In genomic region chr11:104823638-104824037, GRCh38 we compare ENCODE assay signal across 28 cellular contexts.
DNase-seq lines count a peak whose midpoint lies in the region; ATAC-seq, FAIRE-seq and TF ChIP-seq lines count a peak whose summit lies in the region.
"Had no signal": no experiment of that assay in that cellular context is flagged by ENCODE, and none has a peak within 500 bp of the region (broad histone marks: within the 10 kb centered on the region; RNA-seq: fewer than 3 reads in every experiment).

No MANE protein-coding gene starts in this region.

- H2AFZ ChIP-seq in HepG2 (ENCODE audit: low read length) (no peak overlapping the region), OCI-LY3 (ENCODE audit: low read depth, low read length) (no peak overlapping the region)

- intact Hi-C loops in HepG2 (cut with micrococcal nuclease; ENCODE audit: unreplicated experiment) = no loop called here
- intact Hi-C loops in right lobe of liver (cut with DNase I) = no loop called here

- H3K27ac ChIP-seq in HepG2 (ENCODE audit: extremely low read length, insufficient read depth, low read length) = no peak overlapping the region
- H3K27ac ChIP-seq in right lobe of liver = no peak overlapping the region
- H3K27ac ChIP-seq in OCI-LY3 (ENCODE audit: low read length) = no peak overlapping the region
- H3K27ac ChIP-seq: A549, body of pancreas, esophagus squamous epithelium, gastroesophageal sphincter, lower lobe of right lung, Peyer's patch, right atrium auricular region, SJCRH30, tibial artery had no signal

- H3K4me3 Mint-ChIP-seq in activated T-helper 17 cell treated with anti-CD3 and anti-CD28 coated beads, Interleukin-2, amount 50 U/mL, for 72 hours = no peak overlapping the region
- H3K4me3 Mint-ChIP-seq: activated CD4-positive, alpha-beta T cell treated with anti-CD3 and anti-CD28 coated beads, Interleukin-2, amount 10 ng/mL, durations not matched to agents 7 days and 5 days; IgD-negative memory B cell; stimulated activated naive CD8-positive, alpha-beta T cell treated with anti-CD3 and anti-CD28 coated beads, Interleukin-15, Interleukin-2, amounts not matched to agents 100 ng/mL and 50 ng/mL, for 24 hours; T-helper 1 cell treated with Interleukin-12 subunit alpha and Interleukin-12 subunit beta and Interleukin-4 antibody, amounts not matched to agents 30 μg/mL and 1 μg/mL, for 36 hours had no signal

- no peak overlapping the region for H3K4me3 ChIP-seq in HepG2 (replicated peaks in 1 of 3; ENCODE audit: insufficient read depth in 1 of 3, low read depth in 2 of 3, low read length in 3 of 3)
- no peak overlapping the region for H3K4me3 ChIP-seq in right lobe of liver
- no peak overlapping the region for H3K4me3 ChIP-seq in OCI-LY3 (ENCODE audit: low read length)
- H3K4me3 ChIP-seq: A549, body of pancreas, esophagus squamous epithelium, gastroesophageal sphincter, lower lobe of right lung, Peyer's patch, right atrium auricular region, SJCRH30, tibial artery had no signal

- H4K20me1 ChIP-seq in HepG2 (ENCODE audit: insufficient read depth, low read length) = no peaks in the 10 kb centered on the region
- H4K20me1 ChIP-seq in OCI-LY3 (ENCODE audit: insufficient read depth, low read length) = no peaks in the 10 kb centered on the region

- BruUV-seq in HepG2 (replicated peaks; lab: Mats Ljungman, UMichigan) = no TSS peak

- no peak for FAIRE-seq in HepG2 (lab: Jason Lieb, UNC)
- FAIRE-seq: A549 had no signal

- in situ Hi-C loops in HepG2 (cut with HindIII; ENCODE audit: extremely low pct_ligation_motif_present, low pct_unique_long_range_greater_than_20kb) = no loop called here

- H3K9ac ChIP-seq in HepG2 (ENCODE audit: insufficient read depth, low read depth, low read length) (no peak overlapping the region), OCI-LY3 (ENCODE audit: low read length) (no peak overlapping the region)

- no peak for ATAC-seq in HepG2
- ATAC-seq in right lobe of liver = no peak
- ATAC-seq in activated T-helper 17 cell treated with anti-CD3 and anti-CD28 coated beads, Interleukin-2, amount 50 U/mL, for 72 hours (replicated peaks) = no peak
- no peak for ATAC-seq in HG02588 (IDR thresholded peaks at IDR 0.05; ENCODE audit: unreplicated experiment)
- no peak for ATAC-seq in GM21367 (IDR thresholded peaks at IDR 0.05; ENCODE audit: unreplicated experiment)
- ATAC-seq: A549, body of pancreas, gastroesophageal sphincter, lower lobe of right lung had no signal

- TF ChIP-seq EP300 in HepG2 (IDR thresholded peaks at IDR 0.05; ENCODE audit: low read depth in 2 of 2, low read length in 2 of 2) = no peak
- no peak for TF ChIP-seq EP300 in HepG2 (CRISPR knock-in tag; IDR thresholded peaks at IDR 0.05; ENCODE audit: borderline replicate concordance)

- no peak for TF ChIP-seq POLR2A in HepG2 (IDR thresholded peaks at IDR 0.05; ENCODE audit: insufficient read depth in 1 of 2, low read depth in 2 of 2, low read length in 2 of 2)
- no peak for TF ChIP-seq POLR2A in right lobe of liver (IDR thresholded peaks at IDR 0.05)

- CTCF ChIA-PET in HepG2 (lab: Yijun Ruan, JAX; ENCODE audit: low intra/inter-chr PET ratio, low total read pairs) = no interaction called here

- no peaks in the 10 kb centered on the region for H3K27me3 Mint-ChIP-seq in activated T-helper 17 cell treated with anti-CD3 and anti-CD28 coated beads, Interleukin-2, amount 50 U/mL, for 72 hours
- H3K27me3 Mint-ChIP-seq: activated CD4-positive, alpha-beta T cell treated with anti-CD3 and anti-CD28 coated beads, Interleukin-2, amount 10 ng/mL, durations not matched to agents 7 days and 5 days; IgD-negative memory B cell; stimulated activated naive CD8-positive, alpha-beta T cell treated with anti-CD3 and anti-CD28 coated beads, Interleukin-15, Interleukin-2, amounts not matched to agents 100 ng/mL and 50 ng/mL, for 24 hours had no signal

- no peaks in the 10 kb centered on the region for H3K9me3 Mint-ChIP-seq in activated T-helper 17 cell treated with anti-CD3 and anti-CD28 coated beads, Interleukin-2, amount 50 U/mL, for 72 hours
- H3K9me3 Mint-ChIP-seq: activated CD4-positive, alpha-beta T cell treated with anti-CD3 and anti-CD28 coated beads, Interleukin-2, amount 10 ng/mL, durations not matched to agents 7 days and 5 days; IgD-negative memory B cell; stimulated activated naive CD8-positive, alpha-beta T cell treated with anti-CD3 and anti-CD28 coated beads, Interleukin-15, Interleukin-2, amounts not matched to agents 100 ng/mL and 50 ng/mL, for 24 hours; T-helper 1 cell treated with Interleukin-12 subunit alpha and Interleukin-12 subunit beta and Interleukin-4 antibody, amounts not matched to agents 30 μg/mL and 1 μg/mL, for 36 hours had no signal

- H3K79me2 ChIP-seq in HepG2 (ENCODE audit: insufficient read depth, low read length) (no peaks in the 10 kb centered on the region), OCI-LY3 (ENCODE audit: low read length) (no peaks in the 10 kb centered on the region)

- H3K27ac Mint-ChIP-seq in activated T-helper 17 cell treated with anti-CD3 and anti-CD28 coated beads, Interleukin-2, amount 50 U/mL, for 72 hours = no peak overlapping the region
- H3K27ac Mint-ChIP-seq: activated CD4-positive, alpha-beta T cell treated with anti-CD3 and anti-CD28 coated beads, Interleukin-2, amount 10 ng/mL, durations not matched to agents 7 days and 5 days; IgD-negative memory B cell; stimulated activated naive CD8-positive, alpha-beta T cell treated with anti-CD3 and anti-CD28 coated beads, Interleukin-15, Interleukin-2, amounts not matched to agents 100 ng/mL and 50 ng/mL, for 24 hours; T-helper 1 cell treated with Interleukin-12 subunit alpha and Interleukin-12 subunit beta and Interleukin-4 antibody, amounts not matched to agents 30 μg/mL and 1 μg/mL, for 36 hours had no signal

- DNase-seq in HepG2 (ENCODE audit: low spot score) (no peak), right lobe of liver (no peak), globus pallidus (ENCODE audit: low spot score) (peak; percentile 44), OCI-M1 (lab: John Stamatoyannopoulos, UW) (no peak)
- DNase-seq: activated CD4-positive, alpha-beta T cell treated with anti-CD3 and anti-CD28 coated beads, Interleukin-2, amount 10 ng/mL, durations not matched to agents 7 days and 5 days; activated effector memory CD4-positive, alpha-beta T cell treated with Interleukin-2 at 50 U/mL for 16 hours; body of pancreas; Caco-2; esophagus squamous epithelium; kidney; lower lobe of right lung; MV-4-11; NCI-H1694 treated with DMSO at 0.1 percent for 48 hours; Peyer's patch; SJCRH30; stimulated activated CD4-positive, alpha-beta T cell treated with anti-CD3 and anti-CD28 coated beads, Interleukin-12 subunit alpha, Interleukin-12 subunit beta, amount 100 ng/mL, for 4 hours; stimulated activated CD4-positive, alpha-beta T cell treated with anti-CD3 and anti-CD28 coated beads, Interleukin-4, amount 100 ng/mL, for 4 hours; tibial artery had no signal

- no peaks in the 10 kb centered on the region for H3K36me3 Mint-ChIP-seq in activated T-helper 17 cell treated with anti-CD3 and anti-CD28 coated beads, Interleukin-2, amount 50 U/mL, for 72 hours (ENCODE audit: low read depth)

- H3K36me3 ChIP-seq in HepG2 (replicated peaks in 1 of 2; ENCODE audit: control insufficient read depth in 1 of 2, insufficient read depth in 2 of 2, low read length in 2 of 2) (no peaks in the 10 kb centered on the region), right lobe of liver (no peaks in the 10 kb centered on the region), OCI-LY3 (replicated peaks; ENCODE audit: low read depth, low read length) (no peaks in the 10 kb centered on the region)
- H3K36me3 ChIP-seq: esophagus squamous epithelium, gastroesophageal sphincter, lower lobe of right lung, Peyer's patch, right atrium auricular region, SJCRH30, tibial artery had no signal

- WGBS in HepG2 (ENCODE audit: low lambda C conversion rate) = 4% methylated on average over 1 of the region's 1 CpG
- WGBS in right lobe of liver (ENCODE audit: insufficient coverage, low coverage, low lambda C conversion rate, missing lambda C conversion rate) = 80% methylated on average over 1 of the region's 1 CpG

- no peak for TF ChIP-seq RAD21 in HepG2 (CRISPR knock-in tag; IDR thresholded peaks at IDR 0.05)

- POLR2A ChIA-PET in HepG2 (lab: Yijun Ruan, JAX) = no interaction called here

- H3K4me2 ChIP-seq in HepG2 (ENCODE audit: low read depth, low read length) (no peak overlapping the region), OCI-LY3 (ENCODE audit: low read length) (no peak overlapping the region)
- H3K4me2 ChIP-seq: A549 had no signal

- H3K27me3 ChIP-seq in HepG2 (ENCODE audit: control insufficient read depth in 1 of 2, insufficient read depth in 2 of 2, low read length in 2 of 2) = no peaks in the 10 kb centered on the region
- no peaks in the 10 kb centered on the region for H3K27me3 ChIP-seq in right lobe of liver
- H3K27me3 ChIP-seq in OCI-LY3 (ENCODE audit: low read depth, low read length) = no peaks in the 10 kb centered on the region
- H3K27me3 ChIP-seq: body of pancreas, esophagus squamous epithelium, gastroesophageal sphincter, Peyer's patch, right atrium auricular region, SJCRH30, tibial artery had no signal

- no peaks in the 10 kb centered on the region for H3K4me1 ChIP-seq in HepG2 (ENCODE audit: insufficient read depth, low read length)
- no peaks in the 10 kb centered on the region for H3K4me1 ChIP-seq in right lobe of liver
- peaks cover 16% of the 10 kb centered on the region for H3K4me1 ChIP-seq in OCI-LY3 (ENCODE audit: low read length)
- H3K4me1 ChIP-seq: A549, body of pancreas, Caco-2, esophagus squamous epithelium, gastroesophageal sphincter, lower lobe of right lung, Peyer's patch, right atrium auricular region, SJCRH30, tibial artery had no signal

- H3K4me1 Mint-ChIP-seq in activated T-helper 17 cell treated with anti-CD3 and anti-CD28 coated beads, Interleukin-2, amount 50 U/mL, for 72 hours = no peaks in the 10 kb centered on the region
- H3K4me1 Mint-ChIP-seq: activated CD4-positive, alpha-beta T cell treated with anti-CD3 and anti-CD28 coated beads, Interleukin-2, amount 10 ng/mL, durations not matched to agents 7 days and 5 days had no signal

- H3K9me3 ChIP-seq in HepG2 (ENCODE audit: low read length) (no peaks in the 10 kb centered on the region), right lobe of liver (no peaks in the 10 kb centered on the region), OCI-LY3 (ENCODE audit: insufficient read depth, low read length) (no peaks in the 10 kb centered on the region)
- H3K9me3 ChIP-seq: A549, body of pancreas, Caco-2, esophagus squamous epithelium, gastroesophageal sphincter, lower lobe of right lung, Peyer's patch, right atrium auricular region, SJCRH30, tibial artery had no signal

- TF ChIP-seq CTCF in HepG2 (CRISPR knock-in tag; IDR thresholded peaks at IDR 0.05) = peak; percentile 28; the same call in 1 of the 2 replicates
- TF ChIP-seq CTCF in right lobe of liver (IDR thresholded peaks at IDR 0.05) = peak in 1 of 4 donors; percentile 11
- TF ChIP-seq CTCF in OCI-LY3 (IDR thresholded peaks at IDR 0.05; ENCODE audit: low read depth, low read length) = peak; percentile 32
